20 cellular contexts compared by ENCODE assay signal in genomic region chr4:40425799-40426574, GRCh38.
"Had no signal": no experiment of that assay in that cellular context is flagged by ENCODE, and none has a peak within 500 bp of the region (broad histone marks: within the 10 kb centered on the region; RNA-seq: fewer than 3 reads in every experiment).

No MANE protein-coding gene starts in this region.

- H3K27ac ChIP-seq: coronary artery, heart left ventricle, left ventricle myocardium inferior, lower lobe of right lung, parathyroid adenoma, psoas muscle, testis, tibial nerve had no signal

- H3K27me3 Mint-ChIP-seq: memory B cell; naive B cell; stimulated activated naive B cell treated with anti-CD40 and anti-IgM and Interleukin-4, amounts not matched to agents 10 μg/mL and 1 μg/mL and 100 μg/mL, for 72 hours; stimulated activated naive CD8-positive, alpha-beta T cell treated with anti-CD3 and anti-CD28 coated beads, Interleukin-15, amount 100 ng/mL, for 72 hours had no signal

- H3K4me3 Mint-ChIP-seq: memory B cell; nephron; stimulated activated naive B cell treated with anti-CD40 and anti-IgM and Interleukin-4, amounts not matched to agents 10 μg/mL and 1 μg/mL and 100 μg/mL, for 72 hours; stimulated activated naive CD8-positive, alpha-beta T cell treated with anti-CD3 and anti-CD28 coated beads, Interleukin-15, amount 100 ng/mL, for 72 hours had no signal

- H3K27ac Mint-ChIP-seq: memory B cell; nephron; stimulated activated naive B cell treated with anti-CD40 and anti-IgM and Interleukin-4, amounts not matched to agents 10 μg/mL and 1 μg/mL and 100 μg/mL, for 72 hours had no signal

- DNase-seq: effector CD4-positive, alpha-beta T cell; heart left ventricle; hippocampal formation; left ventricle myocardium inferior; lower lobe of right lung; naive B cell; psoas muscle; retina; spleen; stimulated activated CD4-positive, alpha-beta T cell treated with anti-CD3 and anti-CD28 coated beads, Interleukin-2, amount 100 ng/mL, for 24 hours; stimulated activated CD4-positive, alpha-beta T cell treated with anti-CD3 and anti-CD28 coated beads, Interleukin-4, amount 100 ng/mL, for 4 hours; stimulated activated naive B cell treated with anti-CD40 and anti-IgM and Interleukin-4, amounts not matched to agents 10 μg/mL and 1 μg/mL and 100 μg/mL, for 72 hours; stimulated activated naive CD8-positive, alpha-beta T cell treated with anti-CD3 and anti-CD28 coated beads, Interleukin-15, amount 100 ng/mL, for 72 hours; testis had no signal

- H3K4me1 Mint-ChIP-seq: memory B cell; naive B cell; nephron; stimulated activated naive B cell treated with anti-CD40 and anti-IgM and Interleukin-4, amounts not matched to agents 10 μg/mL and 1 μg/mL and 100 μg/mL, for 72 hours had no signal

- H3K9me3 Mint-ChIP-seq: memory B cell; naive B cell; nephron; stimulated activated naive B cell treated with anti-CD40 and anti-IgM and Interleukin-4, amounts not matched to agents 10 μg/mL and 1 μg/mL and 100 μg/mL, for 72 hours; stimulated activated naive CD8-positive, alpha-beta T cell treated with anti-CD3 and anti-CD28 coated beads, Interleukin-15, amount 100 ng/mL, for 72 hours had no signal

- ATAC-seq: heart left ventricle; psoas muscle; sciatic nerve; stimulated activated naive B cell treated with anti-CD40 and anti-IgM and Interleukin-4, amounts not matched to agents 10 μg/mL and 1 μg/mL and 100 μg/mL, for 72 hours; stimulated activated naive CD8-positive, alpha-beta T cell treated with anti-CD3 and anti-CD28 coated beads, Interleukin-15, amount 100 ng/mL, for 72 hours had no signal

- H3K4me3 ChIP-seq: coronary artery, heart left ventricle, left ventricle myocardium inferior, lower lobe of right lung, psoas muscle, spleen, testis, tibial nerve had no signal

- H3K9me3 ChIP-seq: heart left ventricle, left ventricle myocardium inferior, lower lobe of right lung, psoas muscle, spleen, testis, tibial nerve had no signal

- H3K36me3 ChIP-seq: left ventricle myocardium inferior, tibial nerve had no signal

- H3K27me3 ChIP-seq: heart left ventricle, spleen, testis, tibial nerve had no signal

- H3K4me1 ChIP-seq: left ventricle myocardium inferior, lower lobe of right lung, psoas muscle, testis, tibial nerve had no signal
